In genomic region chr1:25735956-25736529, GRCh38 we compare ENCODE assay signal across 30 cellular contexts.
DNase-seq lines count a peak whose midpoint lies in the region; ATAC-seq and TF ChIP-seq lines count a peak whose summit lies in the region.
"Had no signal": no experiment of that assay in that cellular context is flagged by ENCODE, and none has a peak within 500 bp of the region (broad histone marks: within the 10 kb centered on the region; RNA-seq: fewer than 3 reads in every experiment).

No MANE protein-coding gene starts in this region.

- no peak overlapping the region for H3K4me3 Mint-ChIP-seq in activated naive CD4-positive, alpha-beta T cell treated with anti-CD3 and anti-CD28 coated beads, Interleukin-2, amount 50 U/mL, for 24 hours
- no peak overlapping the region for H3K4me3 Mint-ChIP-seq in natural killer cell
- no peak overlapping the region for H3K4me3 Mint-ChIP-seq in nephron progenitor cell
- H3K4me3 Mint-ChIP-seq in effector memory CD8-positive, alpha-beta T cell: no peak overlapping the region
- H3K4me3 Mint-ChIP-seq: activated CD4-positive, alpha-beta memory T cell treated with anti-CD3 and anti-CD28 coated beads for 36 hours; activated naive CD4-positive, alpha-beta T cell treated with anti-CD3 and anti-CD28 coated beads for 36 hours; activated T-cell treated with anti-CD3 and anti-CD28 coated beads, Interleukin-2, amount 50 U/mL, for 72 hours; CD4-positive, alpha-beta memory T cell; GM23338; immature natural killer cell; T-helper 1 cell treated with Interleukin-12 subunit alpha and Interleukin-12 subunit beta and Interleukin-4 antibody, amounts not matched to agents 30 μg/mL and 1 μg/mL, for 36 hours had no signal

- H3K36me3 ChIP-seq in heart right ventricle: no peaks in the 10 kb centered on the region
- H3K36me3 ChIP-seq in parathyroid adenoma (ENCODE audit: control insufficient read depth, insufficient read depth, low read length): no peaks in the 10 kb centered on the region
- H3K36me3 ChIP-seq: brain microvascular endothelial cell, neutrophil, prostate gland, suprapubic skin had no signal

- ATAC-seq in heart right ventricle (peak; percentile 56 to 90 (median 78)), natural killer cell (no peak)
- no peak for ATAC-seq in effector memory CD8-positive, alpha-beta T cell (replicated peaks)
- ATAC-seq: activated CD4-positive, CD25-positive, alpha-beta regulatory T cell treated with anti-CD3 and anti-CD28 coated beads, Interleukin-2, amount 50 U/mL, for 24 hours; activated T-cell treated with anti-CD3 and anti-CD28 coated beads, Interleukin-2, amount 50 U/mL, for 72 hours; GM23338; left colon had no signal

- H3K9me3 Mint-ChIP-seq in activated naive CD4-positive, alpha-beta T cell treated with anti-CD3 and anti-CD28 coated beads, Interleukin-2, amount 50 U/mL, for 24 hours: no peaks in the 10 kb centered on the region
- H3K9me3 Mint-ChIP-seq in natural killer cell: no peaks in the 10 kb centered on the region
- H3K9me3 Mint-ChIP-seq in nephron progenitor cell: peaks cover 5% of the 10 kb centered on the region
- no peaks in the 10 kb centered on the region for H3K9me3 Mint-ChIP-seq in effector memory CD8-positive, alpha-beta T cell
- H3K9me3 Mint-ChIP-seq: activated CD4-positive, alpha-beta memory T cell treated with anti-CD3 and anti-CD28 coated beads for 36 hours; activated T-cell treated with anti-CD3 and anti-CD28 coated beads, Interleukin-2, amount 50 U/mL, for 72 hours; CD4-positive, alpha-beta memory T cell; GM23338; immature natural killer cell; T-helper 1 cell treated with Interleukin-12 subunit alpha and Interleukin-12 subunit beta and Interleukin-4 antibody, amounts not matched to agents 30 μg/mL and 1 μg/mL, for 36 hours had no signal

- H3K4me1 Mint-ChIP-seq in activated naive CD4-positive, alpha-beta T cell treated with anti-CD3 and anti-CD28 coated beads, Interleukin-2, amount 50 U/mL, for 24 hours: peaks cover 79% of the 10 kb centered on the region
- peaks cover 4 to 7% of the 10 kb centered on the region in 2 donors for H3K4me1 Mint-ChIP-seq in natural killer cell
- peaks cover 33% of the 10 kb centered on the region for H3K4me1 Mint-ChIP-seq in nephron progenitor cell
- H3K4me1 Mint-ChIP-seq in effector memory CD8-positive, alpha-beta T cell (ENCODE audit: low read depth in 2 of 2): peaks cover 6 to 15% of the 10 kb centered on the region in 2 donors

- H3K27ac ChIP-seq in heart right ventricle: peak overlapping the region in 9 of 10 donors; percentile 3 to 77 (median 44)
- peak overlapping the region; percentile 72 for H3K27ac ChIP-seq in parathyroid adenoma
- H3K27ac ChIP-seq: brain microvascular endothelial cell, neutrophil, prostate gland, suprapubic skin had no signal

- H3K27me3 Mint-ChIP-seq in activated naive CD4-positive, alpha-beta T cell treated with anti-CD3 and anti-CD28 coated beads, Interleukin-2, amount 50 U/mL, for 24 hours: no peaks in the 10 kb centered on the region
- H3K27me3 Mint-ChIP-seq in natural killer cell (ENCODE audit: low read depth in 2 of 2): peaks cover 28 to 43% of the 10 kb centered on the region in 2 donors
- peaks cover 27% of the 10 kb centered on the region for H3K27me3 Mint-ChIP-seq in nephron progenitor cell (ENCODE audit: low read depth, poor library complexity)
- peaks cover 8 to 24% of the 10 kb centered on the region in 2 donors for H3K27me3 Mint-ChIP-seq in effector memory CD8-positive, alpha-beta T cell
- H3K27me3 Mint-ChIP-seq: activated CD4-positive, alpha-beta memory T cell treated with anti-CD3 and anti-CD28 coated beads for 36 hours; CD4-positive, alpha-beta memory T cell had no signal

- H3K79me2 ChIP-seq in parathyroid adenoma: peaks cover 4% of the 10 kb centered on the region

- H3K9ac ChIP-seq in parathyroid adenoma: no peak overlapping the region
- H3K9ac ChIP-seq: SK-N-SH had no signal

- H3K4me2 ChIP-seq in parathyroid adenoma (ENCODE audit: low read length): peak overlapping the region; percentile 11
- H3K4me2 ChIP-seq: GM23338, SK-N-SH had no signal

- H3K9me3 ChIP-seq in heart right ventricle (peaks cover 0 to 8% (median 3%) of the 10 kb centered on the region in 11 donors), parathyroid adenoma (ENCODE audit: control insufficient read depth, low read length) (no peaks in the 10 kb centered on the region)
- H3K9me3 ChIP-seq: neutrophil, prostate gland, SK-N-SH, suprapubic skin had no signal

- H3K36me3 Mint-ChIP-seq in activated naive CD4-positive, alpha-beta T cell treated with anti-CD3 and anti-CD28 coated beads, Interleukin-2, amount 50 U/mL, for 24 hours: peaks cover 10% of the 10 kb centered on the region
- H3K36me3 Mint-ChIP-seq in natural killer cell (no peaks in the 10 kb centered on the region), nephron progenitor cell (ENCODE audit: low read depth) (no peaks in the 10 kb centered on the region)
- H3K36me3 Mint-ChIP-seq in effector memory CD8-positive, alpha-beta T cell (ENCODE audit: insufficient read depth): no peaks in the 10 kb centered on the region
- H3K36me3 Mint-ChIP-seq: activated CD4-positive, alpha-beta memory T cell treated with anti-CD3 and anti-CD28 coated beads for 36 hours had no signal

- H3K4me3 ChIP-seq in heart right ventricle (no peak overlapping the region), parathyroid adenoma (ENCODE audit: low read depth, low read length) (no peak overlapping the region)
- H3K4me3 ChIP-seq: GM23338, prostate gland, suprapubic skin had no signal

- 93 to 94% methylated on average over 1 of the region's 1 CpG for WGBS in heart right ventricle, 2 donors

- H3K4me1 ChIP-seq in heart right ventricle (peaks cover 5 to 50% (median 14%) of the 10 kb centered on the region in 9 donors), parathyroid adenoma (peaks cover 12% of the 10 kb centered on the region)

- no peak overlapping the region for H2AFZ ChIP-seq in parathyroid adenoma
- H2AFZ ChIP-seq: GM23338 had no signal

- H3K27me3 ChIP-seq in heart right ventricle (no peaks in the 10 kb centered on the region), parathyroid adenoma (ENCODE audit: control insufficient read depth, insufficient read depth, low read length) (no peaks in the 10 kb centered on the region)
- H3K27me3 ChIP-seq: neutrophil, suprapubic skin had no signal

- TF ChIP-seq CTCF in heart right ventricle (IDR thresholded peaks at IDR 0.05): no peak
- TF ChIP-seq CTCF in parathyroid adenoma (IDR thresholded peaks at IDR 0.05): no peak
- TF ChIP-seq CTCF in natural killer cell (IDR thresholded peaks at IDR 0.05): no peak
- TF ChIP-seq CTCF in nephron progenitor cell (IDR thresholded peaks at IDR 0.05): no peak

- DNase-seq in activated naive CD4-positive, alpha-beta T cell treated with anti-CD3 and anti-CD28 coated beads, Interleukin-2, amount 50 U/mL, for 16 hours: no peak
- DNase-seq in heart right ventricle (peak in 1 of 2 donors; percentile 35), natural killer cell (no peak), nephron progenitor cell (no peak), CD1c-positive myeloid dendritic cell (ENCODE audit: extremely low spot score) (no peak)
- DNase-seq in effector memory CD8-positive, alpha-beta T cell: no peak
- DNase-seq: activated CD4-positive, alpha-beta memory T cell treated with anti-CD3 and anti-CD28 coated beads for 36 hours; activated naive CD4-positive, alpha-beta T cell treated with anti-CD3 and anti-CD28 coated beads for 36 hours; activated T-cell treated with anti-CD3 and anti-CD28 coated beads, Interleukin-2, amount 50 U/mL, for 72 hours; amniotic stem cell; brain microvascular endothelial cell; CD4-positive, alpha-beta memory T cell; immature natural killer cell; KBM-7; left colon; mesendoderm; NCI-H1105; NCI-H187; NCI-H2171 treated with DMSO at 0.1 percent for 48 hours; NCI-H510A; SK-N-SH; stimulated activated naive CD4-positive, alpha-beta T cell had no signal

- intact Hi-C loops in heart right ventricle (cut with DNase I) (loop anchor here in 1 of 10 donors (5.0 kb wide), 1 partner anchor 34 kb away; no protein-coding TSS in a partner anchor), natural killer cell (cut with micrococcal nuclease) (no loop called here)

- H3K27ac Mint-ChIP-seq in activated naive CD4-positive, alpha-beta T cell treated with anti-CD3 and anti-CD28 coated beads, Interleukin-2, amount 50 U/mL, for 24 hours: peak overlapping the region; percentile 30
- H3K27ac Mint-ChIP-seq in natural killer cell (no peak overlapping the region), nephron progenitor cell (no peak overlapping the region)
- H3K27ac Mint-ChIP-seq in effector memory CD8-positive, alpha-beta T cell: no peak overlapping the region
- H3K27ac Mint-ChIP-seq: activated CD4-positive, alpha-beta memory T cell treated with anti-CD3 and anti-CD28 coated beads for 36 hours; activated naive CD4-positive, alpha-beta T cell treated with anti-CD3 and anti-CD28 coated beads for 36 hours; activated T-cell treated with anti-CD3 and anti-CD28 coated beads, Interleukin-2, amount 50 U/mL, for 72 hours; GM23338; immature natural killer cell; T-helper 1 cell treated with Interleukin-12 subunit alpha and Interleukin-12 subunit beta and Interleukin-4 antibody, amounts not matched to agents 30 μg/mL and 1 μg/mL, for 36 hours had no signal

Comparison
In these comparisons a context has a peak if more than half of its experiments do, and no peak if none do; other contexts are left out.
1. ATAC-seq: peak in heart right ventricle (8 of 8); none in natural killer cell (0 of 3) and effector memory CD8-positive, alpha-beta T cell (single experiment).